ENCODE assay signal across 16 cellular contexts in the genomic region with DNA sequence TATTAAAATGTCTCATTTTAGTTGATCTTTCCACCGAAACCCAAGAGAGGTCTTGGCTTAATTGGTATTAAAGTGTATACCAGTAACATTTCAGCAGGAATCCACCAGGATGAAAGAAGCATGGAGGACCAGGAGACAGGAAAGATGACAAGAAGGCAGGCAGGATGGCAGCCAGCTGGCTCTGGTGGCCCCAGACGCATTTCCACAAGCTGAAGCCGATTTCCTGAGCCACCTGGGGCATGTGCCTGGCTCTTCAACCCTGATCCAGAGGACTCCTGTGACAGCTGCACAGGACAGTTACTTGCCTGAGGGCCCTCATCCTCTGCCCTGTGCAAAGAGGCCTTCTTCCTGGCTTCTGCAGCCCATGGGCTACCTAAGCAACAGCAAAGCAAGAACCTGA.
"Had no signal": no experiment of that assay in that cellular context is flagged by ENCODE, and none has a peak within 500 bp of the region (broad histone marks: within the 10 kb centered on the region; RNA-seq: fewer than 3 reads in every experiment).

No MANE protein-coding gene starts in this region.

- H3K27ac ChIP-seq: coronary artery, sigmoid colon, suprapubic skin had no signal

- H3K27me3 ChIP-seq: sigmoid colon, suprapubic skin had no signal

- H3K4me1 ChIP-seq: suprapubic skin had no signal

- H3K9me3 Mint-ChIP-seq: activated CD4-positive, alpha-beta memory T cell treated with anti-CD3 and anti-CD28 coated beads, Interleukin-2, amount 10 ng/mL, durations not matched to agents 7 days and 5 days; activated T-helper 17 cell treated with anti-CD3 and anti-CD28 coated beads, Interleukin-2, amount 50 U/mL, for 72 hours; neural crest cell had no signal

- H3K9me3 ChIP-seq: sigmoid colon, suprapubic skin had no signal

- H3K27ac Mint-ChIP-seq: activated CD4-positive, alpha-beta memory T cell treated with anti-CD3 and anti-CD28 coated beads, Interleukin-2, amount 10 ng/mL, durations not matched to agents 7 days and 5 days had no signal

- DNase-seq: activated CD4-positive, alpha-beta memory T cell treated with anti-CD3 and anti-CD28 coated beads, Interleukin-2, amount 10 ng/mL, durations not matched to agents 7 days and 5 days; activated CD8-positive, alpha-beta memory T cell treated with anti-CD3 and anti-CD28 coated beads, Interleukin-2, amount 50 U/mL, for 48 hours; activated naive CD4-positive, alpha-beta T cell treated with anti-CD3 and anti-CD28 coated beads, Interleukin-2, amount 50 U/mL, for 16 hours; aorta; effector CD4-positive, alpha-beta T cell; foreskin melanocyte; head of caudate nucleus; left colon; sigmoid colon; stimulated activated CD4-positive, alpha-beta T cell treated with anti-CD3 and anti-CD28 coated beads, Interleukin-2, amount 100 ng/mL, for 24 hours; stimulated activated naive CD8-positive, alpha-beta T cell treated with anti-CD3 and anti-CD28 coated beads, Interleukin-15, Interleukin-2, amounts not matched to agents 100 U/mL and 50 U/mL, for 24 hours had no signal

- H3K4me3 Mint-ChIP-seq: activated CD4-positive, alpha-beta memory T cell treated with anti-CD3 and anti-CD28 coated beads, Interleukin-2, amount 10 ng/mL, durations not matched to agents 7 days and 5 days; activated T-helper 17 cell treated with anti-CD3 and anti-CD28 coated beads, Interleukin-2, amount 50 U/mL, for 72 hours; neural crest cell had no signal

- H3K4me3 ChIP-seq: coronary artery, sigmoid colon, suprapubic skin had no signal

- ATAC-seq: activated CD4-positive, CD25-positive, alpha-beta regulatory T cell treated with anti-CD3 and anti-CD28 coated beads, Interleukin-2, amount 50 U/mL, for 24 hours; activated T-helper 17 cell treated with anti-CD3 and anti-CD28 coated beads, Interleukin-2, amount 50 U/mL, for 72 hours; stimulated activated naive CD8-positive, alpha-beta T cell treated with anti-CD3 and anti-CD28 coated beads, Interleukin-15, Interleukin-2, amounts not matched to agents 100 U/mL and 50 U/mL, for 24 hours had no signal

- H3K27me3 Mint-ChIP-seq: activated CD4-positive, alpha-beta memory T cell treated with anti-CD3 and anti-CD28 coated beads, Interleukin-2, amount 10 ng/mL, durations not matched to agents 7 days and 5 days; activated T-helper 17 cell treated with anti-CD3 and anti-CD28 coated beads, Interleukin-2, amount 50 U/mL, for 72 hours had no signal
